Comparison of ENCODE assay signal across 8 cellular contexts in genomic region chr14:92649934-92650545, GRCh38.
A peak's percentile ranks its signal among the peaks of the same experiment; 100 is the strongest.
DNase-seq lines count a peak whose midpoint lies in the region; ATAC-seq and TF ChIP-seq lines count a peak whose summit lies in the region.

No MANE protein-coding gene starts in this region.

- H3K4me1 ChIP-seq in psoas muscle = no peaks in the 10 kb centered on the region

- intact Hi-C loops in psoas muscle (cut with DNase I) = no loop called here

- 85 to 90% (median 85%) methylated on average over 17 of the region's 17 CpGs for WGBS in psoas muscle, 3 donors

- no peak for TF ChIP-seq POLR2A in GM18505 (IDR thresholded peaks at IDR 0.05; ENCODE audit: borderline replicate concordance, extremely low read depth, insufficient read depth, insufficient read length)

- H3K36me3 ChIP-seq in psoas muscle (ENCODE audit: insufficient read depth in 1 of 2, low read depth in 1 of 2) = peaks cover 0 to under 1% of the 10 kb centered on the region in 2 donors

- DNase-seq in EH (ENCODE audit: low read depth) = peak; percentile 70
- peak; percentile 72 for DNase-seq in UCSD-AML1 (lab: John Stamatoyannopoulos, UW; ENCODE audit: unreplicated experiment)
- DNase-seq in fibroblast of villous mesenchyme (ENCODE audit: low read depth) = peak; percentile 95
- peak; percentile 56 to 72 for DNase-seq in psoas muscle
- DNase-seq in retina = no peak
- no peak for DNase-seq in NCI-H2171 (lab: John Stamatoyannopoulos, UW)

- H3K27me3 ChIP-seq in psoas muscle (ENCODE audit: insufficient read depth in 3 of 3, low read length in 2 of 3) = no peaks in the 10 kb centered on the region

- H3K4me3 ChIP-seq in fibroblast of villous mesenchyme (ENCODE audit: low read depth, low read length) = no peak overlapping the region
- H3K4me3 ChIP-seq in psoas muscle = no peak overlapping the region

- H3K9me3 ChIP-seq in psoas muscle = no peaks in the 10 kb centered on the region

- TF ChIP-seq CTCF in fibroblast of villous mesenchyme (IDR thresholded peaks at IDR 0.05; ENCODE audit: insufficient read depth, low read depth, low read length) (no peak), psoas muscle (IDR thresholded peaks at IDR 0.05) (no peak)

- H3K27ac ChIP-seq in psoas muscle = no peak overlapping the region

- ATAC-seq in psoas muscle = peak in 3 of 4 donors; percentile 18 to 50 (median 43)
- no peak for ATAC-seq in HG03159 (IDR thresholded peaks at IDR 0.05; ENCODE audit: unreplicated experiment)
- ATAC-seq in GM18505 (IDR thresholded peaks at IDR 0.05; ENCODE audit: unreplicated experiment) = no peak

Comparison
In these comparisons a context has a peak if more than half of its experiments do, and no peak if none do; other contexts are left out.
1. DNase-seq: peak in EH (single experiment), UCSD-AML1 (single experiment), fibroblast of villous mesenchyme (single experiment) and psoas muscle (2 of 2); none in retina (single experiment) and NCI-H2171 (single experiment).
2. ATAC-seq: peak in psoas muscle (3 of 4); none in HG03159 (single experiment) and GM18505 (single experiment).